Comparison of ENCODE assay signal across 12 cellular contexts in genomic region chr17:46106966-46107644, GRCh38.
A peak's percentile ranks its signal among the peaks of the same experiment; 100 is the strongest.
DNase-seq lines count a peak whose midpoint lies in the region; ATAC-seq and TF ChIP-seq lines count a peak whose summit lies in the region.
"Had no signal": no experiment of that assay in that cellular context is flagged by ENCODE, and none has a peak within 500 bp of the region (broad histone marks: within the 10 kb centered on the region; RNA-seq: fewer than 3 reads in every experiment).

No MANE protein-coding gene starts in this region.

- peak overlapping the region; percentile 32 for H3K27ac Mint-ChIP-seq in activated CD4-positive, alpha-beta memory T cell treated with anti-CD3 and anti-CD28 coated beads, Interleukin-2, amount 10 ng/mL, durations not matched to agents 7 days and 5 days
- H3K27ac Mint-ChIP-seq in activated CD4-positive, alpha-beta memory T cell treated with anti-CD3 and anti-CD28 coated beads for 36 hours, result no peak overlapping the region
- H3K27ac Mint-ChIP-seq in T-helper 17 cell, result peak overlapping the region; percentile 56

- H3K4me3 Mint-ChIP-seq in activated CD4-positive, alpha-beta memory T cell treated with anti-CD3 and anti-CD28 coated beads, Interleukin-2, amount 10 ng/mL, durations not matched to agents 7 days and 5 days, result no peak overlapping the region
- H3K4me3 Mint-ChIP-seq in activated CD4-positive, alpha-beta memory T cell treated with anti-CD3 and anti-CD28 coated beads for 36 hours, result no peak overlapping the region
- no peak overlapping the region for H3K4me3 Mint-ChIP-seq in T-helper 17 cell

- WGBS in psoas muscle, 3 donors, result 50 to 58% (median 51%) methylated on average over 4 of the region's 4 CpGs

- peaks cover 8% of the 10 kb centered on the region for H3K36me3 Mint-ChIP-seq in activated CD4-positive, alpha-beta memory T cell treated with anti-CD3 and anti-CD28 coated beads, Interleukin-2, amount 10 ng/mL, durations not matched to agents 7 days and 5 days (ENCODE audit: low read depth)
- no peaks in the 10 kb centered on the region for H3K36me3 Mint-ChIP-seq in activated CD4-positive, alpha-beta memory T cell treated with anti-CD3 and anti-CD28 coated beads for 36 hours
- no peaks in the 10 kb centered on the region for H3K36me3 Mint-ChIP-seq in T-helper 17 cell (ENCODE audit: low read depth)

- TF ChIP-seq CTCF in right atrium auricular region (IDR thresholded peaks at IDR 0.05) (no peak), psoas muscle (IDR thresholded peaks at IDR 0.05) (no peak)

- peaks cover 38% of the 10 kb centered on the region for H3K4me1 Mint-ChIP-seq in activated CD4-positive, alpha-beta memory T cell treated with anti-CD3 and anti-CD28 coated beads, Interleukin-2, amount 10 ng/mL, durations not matched to agents 7 days and 5 days
- peaks cover 75% of the 10 kb centered on the region for H3K4me1 Mint-ChIP-seq in activated CD4-positive, alpha-beta memory T cell treated with anti-CD3 and anti-CD28 coated beads for 36 hours (ENCODE audit: low read depth)
- peaks cover 82% of the 10 kb centered on the region for H3K4me1 Mint-ChIP-seq in T-helper 17 cell

- no peaks in the 10 kb centered on the region for H3K9me3 ChIP-seq in T-helper 17 cell (ENCODE audit: control insufficient read depth, low read length, poor library complexity, severe bottlenecking)
- H3K9me3 ChIP-seq in right atrium auricular region, result no peaks in the 10 kb centered on the region
- no peaks in the 10 kb centered on the region for H3K9me3 ChIP-seq in psoas muscle
- H3K9me3 ChIP-seq: tibial nerve had no signal

- H3K36me3 ChIP-seq in right atrium auricular region, result no peaks in the 10 kb centered on the region
- H3K36me3 ChIP-seq in psoas muscle (ENCODE audit: insufficient read depth in 1 of 2, low read depth in 1 of 2), result no peaks in the 10 kb centered on the region
- H3K36me3 ChIP-seq: tibial nerve had no signal

- intact Hi-C loops in activated CD4-positive, alpha-beta memory T cell treated with anti-CD3 and anti-CD28 coated beads for 36 hours (cut with micrococcal nuclease), result no loop called here
- intact Hi-C loops in psoas muscle (cut with DNase I), result no loop called here

- H3K9me3 Mint-ChIP-seq in activated CD4-positive, alpha-beta memory T cell treated with anti-CD3 and anti-CD28 coated beads, Interleukin-2, amount 10 ng/mL, durations not matched to agents 7 days and 5 days, result no peaks in the 10 kb centered on the region
- H3K9me3 Mint-ChIP-seq in activated CD4-positive, alpha-beta memory T cell treated with anti-CD3 and anti-CD28 coated beads for 36 hours, result no peaks in the 10 kb centered on the region

- H3K27ac ChIP-seq in right atrium auricular region (peak overlapping the region; percentile 48), psoas muscle (peak overlapping the region; percentile 10)
- H3K27ac ChIP-seq: PC-9, tibial nerve had no signal

- POLR2A ChIA-PET in activated CD4-positive, alpha-beta memory T cell treated with anti-CD3 and anti-CD28 coated beads, Interleukin-2, amount 10 ng/mL, durations not matched to agents 7 days and 5 days (lab: Charles Lee), result no interaction called here
- POLR2A ChIA-PET in activated CD4-positive, alpha-beta memory T cell treated with anti-CD3 and anti-CD28 coated beads for 36 hours (lab: Charles Lee), result no interaction called here

- H3K27me3 ChIP-seq in right atrium auricular region (no peaks in the 10 kb centered on the region), psoas muscle (ENCODE audit: insufficient read depth in 3 of 3, low read length in 2 of 3) (no peaks in the 10 kb centered on the region)
- H3K27me3 ChIP-seq: tibial nerve had no signal

- CTCF ChIA-PET in activated CD4-positive, alpha-beta memory T cell treated with anti-CD3 and anti-CD28 coated beads, Interleukin-2, amount 10 ng/mL, durations not matched to agents 7 days and 5 days (lab: Charles Lee), result no interaction called here
- CTCF ChIA-PET in activated CD4-positive, alpha-beta memory T cell treated with anti-CD3 and anti-CD28 coated beads for 36 hours (lab: Charles Lee), result no interaction called here

- ATAC-seq in T-helper 17 cell (no peak), psoas muscle (no peak), HG02798 (IDR thresholded peaks at IDR 0.05; ENCODE audit: poor library complexity, unreplicated experiment) (no peak)

- DNase-seq in activated CD4-positive, alpha-beta memory T cell treated with anti-CD3 and anti-CD28 coated beads, Interleukin-2, amount 10 ng/mL, durations not matched to agents 7 days and 5 days, result no peak
- no peak for DNase-seq in activated CD4-positive, alpha-beta memory T cell treated with anti-CD3 and anti-CD28 coated beads for 36 hours
- DNase-seq in T-helper 17 cell (no peak), right atrium auricular region (ENCODE audit: low spot score) (no peak), psoas muscle (no peak), CD1c-positive myeloid dendritic cell (ENCODE audit: extremely low spot score) (no peak), T-helper 2 cell (no peak)
- DNase-seq: activated T-cell treated with anti-CD3 and anti-CD28 coated beads for 4 hours, kidney, PC-9 had no signal

- peaks cover 0 to 69% of the 10 kb centered on the region in 2 donors for H3K4me1 ChIP-seq in right atrium auricular region
- H3K4me1 ChIP-seq in psoas muscle, result peaks cover 73% of the 10 kb centered on the region

- no peak overlapping the region for H3K4me3 ChIP-seq in right atrium auricular region
- H3K4me3 ChIP-seq in psoas muscle, result no peak overlapping the region
- H3K4me3 ChIP-seq: PC-9, tibial nerve had no signal

- no peaks in the 10 kb centered on the region for H3K27me3 Mint-ChIP-seq in activated CD4-positive, alpha-beta memory T cell treated with anti-CD3 and anti-CD28 coated beads, Interleukin-2, amount 10 ng/mL, durations not matched to agents 7 days and 5 days
- H3K27me3 Mint-ChIP-seq in activated CD4-positive, alpha-beta memory T cell treated with anti-CD3 and anti-CD28 coated beads for 36 hours, result no peaks in the 10 kb centered on the region
- no peaks in the 10 kb centered on the region for H3K27me3 Mint-ChIP-seq in T-helper 17 cell
